In the genomic region with DNA sequence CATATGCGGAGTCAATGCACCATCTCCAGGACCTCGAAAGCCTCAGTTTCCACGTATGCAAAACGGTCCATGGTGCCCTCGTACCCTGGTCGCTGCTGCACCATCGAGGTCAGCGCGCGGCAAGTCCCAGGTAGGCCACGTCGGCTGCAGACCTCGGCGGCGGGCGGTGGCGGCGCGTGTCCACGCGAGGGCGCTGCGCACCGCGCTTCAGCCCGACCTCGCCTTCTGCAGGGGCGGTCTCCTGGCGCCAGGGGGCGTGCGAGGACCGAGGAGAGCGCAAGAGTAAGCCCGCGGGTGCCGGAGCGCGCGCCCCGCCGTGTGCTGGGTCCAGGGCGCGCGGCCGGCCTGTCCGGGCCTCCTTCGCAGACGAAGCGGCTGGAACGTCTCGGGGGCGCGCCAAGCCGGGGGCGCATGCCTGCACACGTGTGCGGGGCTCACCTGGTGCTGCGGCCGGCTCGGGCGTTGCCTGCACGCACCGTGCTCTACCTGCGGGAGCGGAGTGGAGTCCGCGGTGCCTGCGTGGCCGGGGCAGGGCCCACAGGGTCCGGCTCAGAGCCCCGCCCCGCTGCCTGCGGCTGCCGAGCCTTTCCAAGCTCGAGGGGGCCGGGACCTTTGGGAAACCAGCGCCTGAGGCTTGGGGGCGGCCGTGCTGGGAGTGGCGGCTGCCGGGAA, we compare ENCODE assay signal across 8 cellular contexts. TPM values are rescaled to one million over a fixed set of nuclear protein-coding genes. Genes with fewer than 3 reads are reported as not detected.
A peak's percentile ranks its signal among the peaks of the same experiment; 100 is the strongest.
DNase-seq lines count a peak whose midpoint lies in the region; ATAC-seq and TF ChIP-seq lines count a peak whose summit lies in the region.

No MANE protein-coding gene starts in this region.

- DNase-seq in Caki2 (ENCODE audit: low read depth) (peak; percentile 84), GM20000 (ENCODE audit: low spot score) (peak; percentile 97), HS-5 (ENCODE audit: low read depth) (peak; percentile 1), RKO (ENCODE audit: low spot score) (peak; percentile 83), foreskin keratinocyte (peak; percentile 46 to 65), neural crest cell (ENCODE audit: low read depth, low spot score) (peak; percentile 97)
- peak; percentile 83 for DNase-seq in activated effector memory CD4-positive, alpha-beta T cell treated with Interleukin-2 at 50 U/mL for 16 hours
- peak; percentile 92 for DNase-seq in stimulated activated naive CD8-positive, alpha-beta T cell treated with anti-CD3 and anti-CD28 coated beads, Interleukin-15, Interleukin-2, amounts not matched to agents 100 U/mL and 50 U/mL, for 24 hours

- H3K36me3 Mint-ChIP-seq in neural crest cell (ENCODE audit: low read depth): peaks cover 3% of the 10 kb centered on the region

- H3K4me1 ChIP-seq in foreskin keratinocyte: no peaks in the 10 kb centered on the region

- no peaks in the 10 kb centered on the region for H3K27me3 Mint-ChIP-seq in neural crest cell (ENCODE audit: low read depth)

- peak; percentile 92 for ATAC-seq in foreskin keratinocyte
- ATAC-seq in stimulated activated naive CD8-positive, alpha-beta T cell treated with anti-CD3 and anti-CD28 coated beads, Interleukin-15, Interleukin-2, amounts not matched to agents 100 U/mL and 50 U/mL, for 24 hours: peak; percentile 88

- peaks cover 15% of the 10 kb centered on the region for H3K4me1 Mint-ChIP-seq in neural crest cell

- no peaks in the 10 kb centered on the region for H3K9me3 Mint-ChIP-seq in neural crest cell

- H3K27ac ChIP-seq in foreskin keratinocyte: no peak overlapping the region

- H3K27ac Mint-ChIP-seq in neural crest cell (ENCODE audit: unreplicated experiment): no peak overlapping the region

- in situ Hi-C loops in Caki2 (cut with HindIII; ENCODE audit: low pct_unique_long_range_greater_than_20kb, low sequenced_read_pairs): no loop called here

- peak overlapping the region; percentile 4 for H3K4me3 Mint-ChIP-seq in neural crest cell

- no peaks in the 10 kb centered on the region for H3K27me3 ChIP-seq in foreskin keratinocyte

- TF ChIP-seq CTCF in GM20000 (IDR thresholded peaks at IDR 0.05; ENCODE audit: extremely low read depth, missing control alignments): peak; percentile 100
- TF ChIP-seq CTCF in foreskin keratinocyte (conservative IDR thresholded peaks at IDR 0.05): peak; percentile 100
- peak; percentile 100 for TF ChIP-seq CTCF in neural crest cell (conservative IDR thresholded peaks at IDR 0.05)

RNA-seq across cellular contexts. Expression of a gene that starts 54.0 kb away (rescaled TPM):
- 298 and 332 TPM in 2 replicates for total RNA-seq in Caki2 (2014; rRNA removed; shearing (Covaris generic); ENCODE audit: low replicate concordance)
- total RNA-seq in foreskin keratinocyte (172 and 175 TPM in 2 replicates), neural crest cell (121 and 124 TPM in 2 replicates)
- 190 and 200 TPM in 2 replicates for polyA plus RNA-seq in foreskin keratinocyte

Comparison
In these comparisons a context has a peak if more than half of its experiments do, and no peak if none do; other contexts are left out.
1. DNase-seq: peak in every context shown above with its lines; median percentile 97 in GM20000; 97 in neural crest cell; 92 in stimulated activated naive CD8-positive, alpha-beta T cell treated with anti-CD3 and anti-CD28 coated beads, Interleukin-15, Interleukin-2, amounts not matched to agents 100 U/mL and 50 U/mL, for 24 hours; 84 in Caki2; 83 in RKO; 83 in activated effector memory CD4-positive, alpha-beta T cell treated with Interleukin-2 at 50 U/mL for 16 hours; 56 in foreskin keratinocyte; 1 in HS-5.